ENCODE assay signal across 9 cellular contexts in the genomic region with DNA sequence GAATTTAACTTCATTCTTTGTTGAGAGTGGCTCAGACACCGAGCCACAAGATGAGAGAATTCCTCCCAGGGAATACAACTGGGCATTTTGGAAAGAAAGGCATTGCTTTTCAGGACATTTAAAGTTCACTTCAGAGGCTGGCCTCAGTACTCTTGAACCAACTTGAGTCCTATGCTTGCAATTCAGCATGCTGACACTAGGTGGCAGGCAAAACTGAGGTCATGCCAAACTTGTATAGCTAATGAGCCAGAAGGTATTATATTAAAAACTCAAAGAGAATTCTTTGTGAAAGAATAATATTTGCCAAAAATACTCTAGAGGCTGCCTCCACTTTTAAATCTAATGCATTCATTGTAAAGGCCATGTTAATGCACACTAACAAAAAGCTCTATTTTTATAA.
A peak's percentile ranks its signal among the peaks of the same experiment; 100 is the strongest.
DNase-seq lines count a peak whose midpoint lies in the region; ATAC-seq, FAIRE-seq and TF ChIP-seq lines count a peak whose summit lies in the region.
"Had no signal": no experiment of that assay in that cellular context is flagged by ENCODE, and none has a peak within 500 bp of the region (broad histone marks: within the 10 kb centered on the region; RNA-seq: fewer than 3 reads in every experiment).

No MANE protein-coding gene starts in this region.

- H3K23ac ChIP-seq in H9 (ENCODE audit: insufficient read length, low read depth, low read length) = no peak overlapping the region

- H3K36me3 ChIP-seq in HepG2 (replicated peaks in 1 of 2; ENCODE audit: control insufficient read depth in 1 of 2, insufficient read depth in 2 of 2, low read length in 2 of 2) = no peaks in the 10 kb centered on the region

- no peaks in the 10 kb centered on the region for H3K27me3 ChIP-seq in H9 (ENCODE audit: insufficient read depth, low read length)
- no peaks in the 10 kb centered on the region for H3K27me3 ChIP-seq in HepG2 (ENCODE audit: control insufficient read depth in 1 of 2, insufficient read depth in 2 of 2, low read length in 2 of 2)

- in situ Hi-C loops in HepG2 (cut with HindIII; ENCODE audit: extremely low pct_ligation_motif_present, low pct_unique_long_range_greater_than_20kb) = no loop called here

- TF ChIP-seq CTCF in C4-2B (conservative IDR thresholded peaks at IDR 0.05) (peak; percentile 69), H9 (conservative IDR thresholded peaks at IDR 0.05) (peak; percentile 80), HepG2 (CRISPR knock-in tag; IDR thresholded peaks at IDR 0.05) (peak; percentile 61)

- no peak overlapping the region for H3K4me2 ChIP-seq in H9 (ENCODE audit: insufficient read depth, insufficient read length, low read length)
- no peak overlapping the region for H3K4me2 ChIP-seq in HepG2 (ENCODE audit: low read depth, low read length)

- H3K4ac ChIP-seq in H9 (ENCODE audit: low read depth, low read length) = no peak overlapping the region

- H3K4me1 Mint-ChIP-seq in H9 = peaks cover 4% of the 10 kb centered on the region in 2 experiments
- H3K4me1 Mint-ChIP-seq in activated CD4-positive, alpha-beta T cell treated with anti-CD3 and anti-CD28 coated beads, Interleukin-2, amount 10 ng/mL, durations not matched to agents 7 days and 5 days = no peaks in the 10 kb centered on the region

- H2AFZ ChIP-seq in H9 (ENCODE audit: low read length) = no peak overlapping the region
- no peak overlapping the region for H2AFZ ChIP-seq in HepG2 (ENCODE audit: low read length)
- H2AFZ ChIP-seq: GM23248 had no signal

- no TSS peak for BruUV-seq in HepG2 (replicated peaks; lab: Mats Ljungman, UMichigan)

- no peak for TF ChIP-seq POLR2A in HepG2 (IDR thresholded peaks at IDR 0.05; ENCODE audit: insufficient read depth in 1 of 2, low read depth in 2 of 2, low read length in 2 of 2)

- H2BK15ac ChIP-seq in H9 (ENCODE audit: low read depth, low read length) = no peak overlapping the region

- no peak overlapping the region for H4K91ac ChIP-seq in H9 (ENCODE audit: insufficient read length, low read depth, low read length)

- no peak overlapping the region for H2BK120ac ChIP-seq in H9 (ENCODE audit: low read depth, low read length, poor library complexity, severe bottlenecking)

- TF ChIP-seq RAD21 in HepG2 (CRISPR knock-in tag; IDR thresholded peaks at IDR 0.05) = no peak

- ATAC-seq in HepG2 = no peak

- CTCF ChIA-PET in activated CD4-positive, alpha-beta T cell treated with anti-CD3 and anti-CD28 coated beads, Interleukin-2, amount 10 ng/mL, durations not matched to agents 7 days and 5 days (lab: Charles Lee) = interaction anchor here (0.6 to 0.7 kb wide), 2 partner anchors 15 to 726 kb away, joined by 4 to 5 read pairs; no protein-coding TSS in a partner anchor
- CTCF ChIA-PET in HepG2 (lab: Yijun Ruan, JAX; ENCODE audit: low intra/inter-chr PET ratio, low total read pairs) = interaction anchor here (1.4 kb wide), 1 partner anchor 60 kb away, joined by 14 read pairs; no protein-coding TSS in a partner anchor

- H2AK5ac ChIP-seq in H9 (ENCODE audit: insufficient read length, low read length) = no peak overlapping the region

- no peaks in the 10 kb centered on the region for H3K23me2 ChIP-seq in H9 (ENCODE audit: insufficient read length, low read depth, low read length, poor library complexity, severe bottlenecking)

- H3K4me3 ChIP-seq in HepG2 (replicated peaks in 1 of 3; ENCODE audit: insufficient read depth in 1 of 3, low read depth in 2 of 3, low read length in 3 of 3) = no peak overlapping the region
- H3K4me3 ChIP-seq: GM23248 had no signal

- no peak overlapping the region for H3K18ac ChIP-seq in H9 (ENCODE audit: insufficient read length, low read depth, low read length)

- no peak overlapping the region for H3T11ph ChIP-seq in H9 (ENCODE audit: low read length)

- WGBS in H9 (ENCODE audit: extremely low coverage, insufficient read length, low lambda C conversion rate) = no CpG with 5 or more reads among the region's 1 CpG
- 18% methylated on average over 1 of the region's 1 CpG for WGBS in HepG2 (ENCODE audit: low lambda C conversion rate)

- H4K20me1 ChIP-seq in H9 (ENCODE audit: control insufficient read depth, insufficient read depth, insufficient read length) = no peaks in the 10 kb centered on the region
- H4K20me1 ChIP-seq in HepG2 (ENCODE audit: insufficient read depth, low read length) = no peaks in the 10 kb centered on the region

- H3K9me3 ChIP-seq in H9 (ENCODE audit: control insufficient read depth, low read depth, low read length) (no peaks in the 10 kb centered on the region), HepG2 (ENCODE audit: low read length) (no peaks in the 10 kb centered on the region)

- TF ChIP-seq EP300 in HepG2 (IDR thresholded peaks at IDR 0.05; ENCODE audit: low read depth in 2 of 2, low read length in 2 of 2) (no peak), HepG2 (CRISPR knock-in tag; IDR thresholded peaks at IDR 0.05; ENCODE audit: borderline replicate concordance) (no peak)

- no peak overlapping the region for H4K8ac ChIP-seq in H9 (replicated peaks; ENCODE audit: insufficient read length, low read depth, low read length)

- no peak overlapping the region for H3K4me3 Mint-ChIP-seq in H9
- H3K4me3 Mint-ChIP-seq in activated CD4-positive, alpha-beta T cell treated with anti-CD3 and anti-CD28 coated beads, Interleukin-2, amount 10 ng/mL, durations not matched to agents 7 days and 5 days = no peak overlapping the region

- H3K36me3 Mint-ChIP-seq in H9 (ENCODE audit: insufficient read depth in 1 of 3, low read depth in 3 of 3) = peaks cover 0 to 9% (median 0%) of the 10 kb centered on the region in 3 experiments; a peak in 3 of 7 replicates
- no peaks in the 10 kb centered on the region for H3K36me3 Mint-ChIP-seq in activated CD4-positive, alpha-beta T cell treated with anti-CD3 and anti-CD28 coated beads, Interleukin-2, amount 10 ng/mL, durations not matched to agents 7 days and 5 days (ENCODE audit: low read depth)

- no peak overlapping the region for H3K14ac ChIP-seq in H9 (ENCODE audit: insufficient read depth, low read length)

- no peak overlapping the region for H2BK5ac ChIP-seq in H9 (ENCODE audit: insufficient read length, low read length)

- H2BK12ac ChIP-seq in H9 (ENCODE audit: insufficient read length, low read depth, low read length) = no peak overlapping the region

- H3K27ac ChIP-seq in C4-2B (no peak overlapping the region), H9 (ENCODE audit: insufficient read length, low read depth, low read length) (no peak overlapping the region), HepG2 (ENCODE audit: extremely low read length, insufficient read depth, low read length) (no peak overlapping the region)
- H3K27ac ChIP-seq: GM23248 had no signal

- intact Hi-C loops in HepG2 (cut with micrococcal nuclease; ENCODE audit: unreplicated experiment) = loop anchor here (1.0 kb wide), 1 partner anchor 60 kb away; no protein-coding TSS in a partner anchor

- H4K5ac ChIP-seq in H9 (ENCODE audit: insufficient read length, low read depth, low read length) = no peak overlapping the region

- DNase-seq in H9 (peak; percentile 53), HepG2 (ENCODE audit: low spot score) (peak; percentile 15), NCI-H748 (lab: John Stamatoyannopoulos, UW; ENCODE audit: unreplicated experiment) (no peak), HuH-7.5 (ENCODE audit: low spot score) (no peak), NCI-H345 treated with DMSO at 0.1 percent for 48 hours (lab: John Stamatoyannopoulos, UW; ENCODE audit: unreplicated experiment) (no peak)
- peak; percentile 29 for DNase-seq in activated CD4-positive, alpha-beta T cell treated with anti-CD3 and anti-CD28 coated beads, Interleukin-2, amount 10 ng/mL, durations not matched to agents 7 days and 5 days
- no peak for DNase-seq in effector CD8-positive, alpha-beta T cell (lab: John Stamatoyannopoulos, UW)
- DNase-seq: GM23248 had no signal

- H3K4me1 ChIP-seq in H9 (ENCODE audit: insufficient read depth, low read length) = no peaks in the 10 kb centered on the region
- H3K4me1 ChIP-seq in HepG2 (ENCODE audit: insufficient read depth, low read length) = peaks cover 16% of the 10 kb centered on the region

- peaks cover 4 to 5% of the 10 kb centered on the region in 2 experiments; a peak in 4 of 5 replicates for H3K9me3 Mint-ChIP-seq in H9
- H3K9me3 Mint-ChIP-seq in activated CD4-positive, alpha-beta T cell treated with anti-CD3 and anti-CD28 coated beads, Interleukin-2, amount 10 ng/mL, durations not matched to agents 7 days and 5 days = peaks cover 9% of the 10 kb centered on the region

- H3K27me3 Mint-ChIP-seq in H9 (ENCODE audit: low read depth) = no peaks in the 10 kb centered on the region; the same call in 1 of the 2 replicates
- no peaks in the 10 kb centered on the region for H3K27me3 Mint-ChIP-seq in activated CD4-positive, alpha-beta T cell treated with anti-CD3 and anti-CD28 coated beads, Interleukin-2, amount 10 ng/mL, durations not matched to agents 7 days and 5 days

- no peaks in the 10 kb centered on the region for H3K79me2 ChIP-seq in H9 (ENCODE audit: insufficient read depth, low read length)
- no peaks in the 10 kb centered on the region for H3K79me2 ChIP-seq in HepG2 (ENCODE audit: insufficient read depth, low read length)

- no peak overlapping the region for H3K27ac Mint-ChIP-seq in H9
- H3K27ac Mint-ChIP-seq in activated CD4-positive, alpha-beta T cell treated with anti-CD3 and anti-CD28 coated beads, Interleukin-2, amount 10 ng/mL, durations not matched to agents 7 days and 5 days = no peak overlapping the region

- H3K9ac ChIP-seq in H9 (ENCODE audit: extremely low read depth, insufficient read length, low read length) = no peak overlapping the region
- H3K9ac ChIP-seq in HepG2 (ENCODE audit: insufficient read depth, low read depth, low read length) = no peak overlapping the region
- H3K9ac ChIP-seq: GM23248 had no signal

- FAIRE-seq in HepG2 (lab: Jason Lieb, UNC) = no peak

- POLR2A ChIA-PET in activated CD4-positive, alpha-beta T cell treated with anti-CD3 and anti-CD28 coated beads, Interleukin-2, amount 10 ng/mL, durations not matched to agents 7 days and 5 days (lab: Charles Lee) = no interaction called here
- POLR2A ChIA-PET in HepG2 (lab: Yijun Ruan, JAX) = no interaction called here

- no peaks in the 10 kb centered on the region for H3K79me1 ChIP-seq in H9 (ENCODE audit: insufficient read depth, low read depth, low read length, poor library complexity, severe bottlenecking)

- no peak overlapping the region for H3K56ac ChIP-seq in H9 (ENCODE audit: insufficient read length, low read depth, low read length)

- no peak overlapping the region for H2BK20ac ChIP-seq in H9 (ENCODE audit: low read depth, low read length, poor library complexity, severe bottlenecking)

TF ChIP-seq in HepG2, 621 proteins besides CTCF, POLR2A, EP300 and RAD21:
- TF ChIP-seq ZNF577 (CRISPR knock-in tag; IDR thresholded peaks at IDR 0.05; ENCODE audit: borderline replicate concordance, low read depth) = no peak
- TF ChIP-seq STAG1 (CRISPR knock-in tag; IDR thresholded peaks at IDR 0.05) = peak; percentile 40
- TF ChIP-seq ZNF556 (CRISPR knock-in tag; IDR thresholded peaks at IDR 0.05; ENCODE audit: borderline replicate concordance) = no peak
- TF ChIP-seq NR2F2 (IDR thresholded peaks at IDR 0.05; ENCODE audit: borderline replicate concordance, low read depth) = no peak
- no peak for TF ChIP-seq ASH2L (IDR thresholded peaks at IDR 0.05; ENCODE audit: insufficient read length, low read depth, low read length)

Comparison
In these comparisons a context has a peak if more than half of its experiments do, and no peak if none do; other contexts are left out.
1. DNase-seq: peak in H9 (single experiment), activated CD4-positive, alpha-beta T cell treated with anti-CD3 and anti-CD28 coated beads, Interleukin-2, amount 10 ng/mL, durations not matched to agents 7 days and 5 days (single experiment) and HepG2 (single experiment); none in NCI-H748 (single experiment), HuH-7.5 (single experiment), effector CD8-positive, alpha-beta T cell (single experiment) and NCI-H345 treated with DMSO at 0.1 percent for 48 hours (single experiment).
2. Peak in every context shown above with its lines, with median percentiles within 50 percentile points of each other: CTCF ChIP-seq.